9 cellular contexts compared by ENCODE assay signal in genomic region chr7:140541513-140542192, GRCh38.
DNase-seq lines count a peak whose midpoint lies in the region; ATAC-seq lines count a peak whose summit lies in the region.
"Had no signal": no experiment of that assay in that cellular context is flagged by ENCODE, and none has a peak within 500 bp of the region (broad histone marks: within the 10 kb centered on the region; RNA-seq: fewer than 3 reads in every experiment).

No MANE protein-coding gene starts in this region.

- peak overlapping the region; percentile 34 for H3K27ac ChIP-seq in epithelial cell of prostate
- H3K27ac ChIP-seq: KMS-11 had no signal

- ATAC-seq in HG03025 (IDR thresholded peaks at IDR 0.05; ENCODE audit: low FRiP score, unreplicated experiment) = no peak

- POLR2A ChIA-PET in activated CD4-positive, alpha-beta T cell treated with anti-CD3 and anti-CD28 coated beads, Interleukin-2, amount 10 ng/mL, durations not matched to agents 7 days and 5 days (lab: Charles Lee) = no interaction called here

- no peaks in the 10 kb centered on the region for H3K4me1 Mint-ChIP-seq in activated CD4-positive, alpha-beta T cell treated with anti-CD3 and anti-CD28 coated beads, Interleukin-2, amount 10 ng/mL, durations not matched to agents 7 days and 5 days

- H3K4me3 Mint-ChIP-seq in activated CD4-positive, alpha-beta T cell treated with anti-CD3 and anti-CD28 coated beads, Interleukin-2, amount 10 ng/mL, durations not matched to agents 7 days and 5 days = no peak overlapping the region

- DNase-seq in HCEC 1CT (peak; percentile 88), NCI-H82 treated with DMSO at 0.1 percent for 48 hours (lab: John Stamatoyannopoulos, UW; ENCODE audit: unreplicated experiment) (peak; percentile 89), epithelial cell of prostate (ENCODE audit: low read depth, low spot score) (no peak), myocyte (ENCODE audit: low read depth) (peak; percentile 94)
- DNase-seq in activated effector memory CD4-positive, alpha-beta T cell treated with anti-CD3 and anti-CD28 coated beads, Interleukin-2, amount 50 U/mL, for 16 hours = no peak
- no peak for DNase-seq in activated effector memory CD4-positive, alpha-beta T cell treated with Interleukin-2 at 50 U/mL for 16 hours
- no peak for DNase-seq in activated CD4-positive, alpha-beta T cell treated with anti-CD3 and anti-CD28 coated beads, Interleukin-2, amount 10 ng/mL, durations not matched to agents 7 days and 5 days

- no peaks in the 10 kb centered on the region for H3K36me3 Mint-ChIP-seq in activated CD4-positive, alpha-beta T cell treated with anti-CD3 and anti-CD28 coated beads, Interleukin-2, amount 10 ng/mL, durations not matched to agents 7 days and 5 days (ENCODE audit: low read depth)

- H3K27me3 Mint-ChIP-seq in activated CD4-positive, alpha-beta T cell treated with anti-CD3 and anti-CD28 coated beads, Interleukin-2, amount 10 ng/mL, durations not matched to agents 7 days and 5 days = peaks cover 10% of the 10 kb centered on the region

- CTCF ChIA-PET in activated CD4-positive, alpha-beta T cell treated with anti-CD3 and anti-CD28 coated beads, Interleukin-2, amount 10 ng/mL, durations not matched to agents 7 days and 5 days (lab: Charles Lee) = interaction anchor here (0.5 to 0.6 kb wide), 2 partner anchors 71 to 1781 kb away, joined by 3 read pairs; no protein-coding TSS in a partner anchor

- H3K27ac Mint-ChIP-seq in activated CD4-positive, alpha-beta T cell treated with anti-CD3 and anti-CD28 coated beads, Interleukin-2, amount 10 ng/mL, durations not matched to agents 7 days and 5 days = no peak overlapping the region

- no peaks in the 10 kb centered on the region for H3K9me3 Mint-ChIP-seq in activated CD4-positive, alpha-beta T cell treated with anti-CD3 and anti-CD28 coated beads, Interleukin-2, amount 10 ng/mL, durations not matched to agents 7 days and 5 days

Comparison
In these comparisons a context has a peak if more than half of its experiments do, and no peak if none do; other contexts are left out.
1. DNase-seq: peak in HCEC 1CT (single experiment), NCI-H82 treated with DMSO at 0.1 percent for 48 hours (single experiment) and myocyte (single experiment); none in epithelial cell of prostate (single experiment), activated effector memory CD4-positive, alpha-beta T cell treated with anti-CD3 and anti-CD28 coated beads, Interleukin-2, amount 50 U/mL, for 16 hours (single experiment), activated effector memory CD4-positive, alpha-beta T cell treated with Interleukin-2 at 50 U/mL for 16 hours (single experiment) and activated CD4-positive, alpha-beta T cell treated with anti-CD3 and anti-CD28 coated beads, Interleukin-2, amount 10 ng/mL, durations not matched to agents 7 days and 5 days (single experiment).